Comparison of ENCODE assay signal across 9 cellular contexts in the genomic region with DNA sequence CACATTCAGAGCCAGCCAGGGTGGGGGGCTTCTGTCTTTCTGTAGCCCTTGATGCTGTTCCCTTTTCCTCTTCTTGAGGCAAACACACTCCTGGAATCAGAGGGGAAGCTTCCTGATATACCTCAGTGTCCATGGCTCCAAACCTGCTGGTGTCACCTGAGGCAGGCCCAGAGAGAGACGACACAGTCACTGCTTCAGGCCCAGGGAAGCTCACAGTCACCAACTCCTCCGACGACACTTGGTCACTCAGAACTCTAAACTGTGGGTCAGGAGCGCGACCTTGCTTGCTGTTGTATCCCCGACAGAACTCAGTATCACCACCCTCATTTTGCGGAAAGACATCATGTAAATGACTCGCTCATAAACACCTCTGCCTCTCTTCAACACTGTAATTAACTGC. TPM values are rescaled to one million over a fixed set of nuclear protein-coding genes. Genes with fewer than 3 reads are reported as not detected.
DNase-seq lines count a peak whose midpoint lies in the region; ATAC-seq, FAIRE-seq and TF ChIP-seq lines count a peak whose summit lies in the region.
"Had no signal": no experiment of that assay in that cellular context is flagged by ENCODE, and none has a peak within 500 bp of the region (broad histone marks: within the 10 kb centered on the region; RNA-seq: fewer than 3 reads in every experiment).

No MANE protein-coding gene starts in this region.

- H3K9me3 Mint-ChIP-seq in WTC11 = no peaks in the 10 kb centered on the region

- H3K27me3 ChIP-seq in H7 (ENCODE audit: control insufficient read depth, insufficient read depth, low read length) (no peaks in the 10 kb centered on the region), heart right ventricle (no peaks in the 10 kb centered on the region), small intestine (ENCODE audit: control insufficient read depth in 2 of 2, insufficient read depth in 2 of 2, low read length in 2 of 2) (no peaks in the 10 kb centered on the region)

- peak overlapping the region; percentile 94 for H3K4me3 Mint-ChIP-seq in WTC11

- H3K27ac ChIP-seq in heart right ventricle = peak overlapping the region in 1 of 10 donors; percentile 93
- H3K27ac ChIP-seq in skin epidermis = peak overlapping the region in 13 of 21 experiments; percentile 3 to 96 (median 93)
- H3K27ac ChIP-seq in small intestine (ENCODE audit: low read depth in 1 of 2, low read length in 1 of 2) = peak overlapping the region in 1 of 2 donors; percentile 99

- H3K27ac Mint-ChIP-seq in WTC11 = peak overlapping the region; percentile 87

- H3K4me1 ChIP-seq in heart right ventricle (peaks cover 5 to 29% (median 20%) of the 10 kb centered on the region in 9 donors), small intestine (ENCODE audit: control insufficient read depth in 2 of 2, insufficient read depth in 1 of 2, low read depth in 1 of 2, low read length in 1 of 2) (peaks cover 7 to 8% of the 10 kb centered on the region in 2 donors)

- 82 to 83% methylated on average over 8 of the region's 8 CpGs for WGBS in heart right ventricle, 2 donors
- 72 to 76% (median 72%) methylated on average over 8 of the region's 8 CpGs for WGBS in small intestine, 3 donors

- TF ChIP-seq CTCF in WTC11 (IDR thresholded peaks at IDR 0.05) (no peak), heart right ventricle (IDR thresholded peaks at IDR 0.05) (no peak)

- DNase-seq in H7 (peak; percentile 15), WTC11 (ENCODE audit: low spot score) (no peak), heart right ventricle (no peak), small intestine (no peak), islet precursor cell (no peak), midbrain (lab: John Stamatoyannopoulos, UW) (no peak)
- DNase-seq: hippocampal formation had no signal

- no peaks in the 10 kb centered on the region for H3K27me3 Mint-ChIP-seq in WTC11 (ENCODE audit: low read depth)

- H3K4me3 ChIP-seq in H7 (ENCODE audit: insufficient read depth, low read depth, low read length) (0 out of 2 replicates have a peak overlapping the region, but pooled peaks have one; percentile 100), heart right ventricle (peak overlapping the region in 9 of 10 donors; percentile 77 to 100 (median 94)), skin epidermis (peak overlapping the region in 6 of 7 experiments; percentile 78 to 99 (median 91)), small intestine (ENCODE audit: low read depth in 1 of 2, low read length in 2 of 2) (peak overlapping the region in 1 of 2 donors; percentile 89)

- no peak for ATAC-seq in WTC11
- no peak for ATAC-seq in heart right ventricle
- no peak for ATAC-seq in HG03139 (IDR thresholded peaks at IDR 0.05; ENCODE audit: unreplicated experiment)

- no peak for FAIRE-seq in small intestine (lab: Jason Lieb, UNC)

- H3K4me1 Mint-ChIP-seq in WTC11 = peaks cover 17% of the 10 kb centered on the region

- POLR2A ChIA-PET in WTC11 (lab: Charles Lee) = interaction anchor here (0.6 kb wide), 1 partner anchor 199 kb away, joined by 3 read pairs; no protein-coding TSS in a partner anchor

- peaks cover 26% of the 10 kb centered on the region for H3K36me3 ChIP-seq in H7 (replicated peaks; ENCODE audit: control insufficient read depth, insufficient read depth, low read length)
- peaks cover 0 to 34% (median 14%) of the 10 kb centered on the region in 9 donors for H3K36me3 ChIP-seq in heart right ventricle
- H3K36me3 ChIP-seq in small intestine (ENCODE audit: control insufficient read depth in 2 of 2, insufficient read depth in 2 of 2, low read length in 2 of 2) = peaks cover 4 to 7% of the 10 kb centered on the region in 2 donors

- intact Hi-C loops in heart right ventricle (cut with DNase I) = loop anchor here in 2 of 10 donors (5.0 to 10.0 kb wide), 4 partner anchors 70 to 242 kb away; partner anchors contain the start of genes ZNF14 (in 1 of the 2), ZNF506 (in 1 of the 2) and ZNF93 (in 1 of the 2)

- no peaks in the 10 kb centered on the region for H3K9me3 ChIP-seq in heart right ventricle
- H3K9me3 ChIP-seq in small intestine (ENCODE audit: control insufficient read depth, low read depth) = no peaks in the 10 kb centered on the region

- CTCF ChIA-PET in WTC11 (lab: Charles Lee) = interaction anchor here (0.8 to 2.1 kb wide), 4 partner anchors 18 to 130 kb away, joined by 3 to 10 read pairs (median 5); partner anchors contain the start of gene GMIP

- H3K36me3 Mint-ChIP-seq in WTC11 = peaks cover 25% of the 10 kb centered on the region

TF ChIP-seq in WTC11, 78 proteins besides CTCF, POLR2A, EP300 and RAD21 (continues in another document):
- no peak for TF ChIP-seq FOXP4 (CRISPR knock-in tag; IDR thresholded peaks at IDR 0.05)
- no peak for TF ChIP-seq IRF2 (CRISPR knock-in tag; IDR thresholded peaks at IDR 0.05; ENCODE audit: borderline replicate concordance, low read depth)
- no peak for TF ChIP-seq ZNF263 (CRISPR knock-in tag; IDR thresholded peaks at IDR 0.05; ENCODE audit: low read depth)
- TF ChIP-seq ESRRA (CRISPR knock-in tag; IDR thresholded peaks at IDR 0.05; ENCODE audit: borderline replicate concordance) = no peak
- no peak for TF ChIP-seq TEAD1 (CRISPR knock-in tag; IDR thresholded peaks at IDR 0.05)
- no peak for TF ChIP-seq ZNF281 (CRISPR knock-in tag; IDR thresholded peaks at IDR 0.05)

RNA-seq across cellular contexts. Expression of gene ATP13A1, which starts 1.1 kb away (rescaled TPM):
- total RNA-seq in H7 (2014; rRNA removed; shearing (Covaris generic)) = 36.2 and 40.6 TPM in 2 replicates
- total RNA-seq in WTC11 (2021) = 63.4 to 82.6 TPM (median 64.3 TPM) in 3 replicates
- 10 to 100 TPM; 12.3 to 28.2 (median 18.4) TPM for total RNA-seq in heart right ventricle
- 10 to 100 TPM; 23.2 to 34.5 TPM for polyA plus RNA-seq in heart right ventricle
- 10 to 100 TPM; 40.3 to 49.0 (median 42.8) TPM for polyA plus RNA-seq in small intestine

RNA-seq across cellular contexts. Expression of gene ZNF101, which starts 6.3 kb away (rescaled TPM):
- 24.1 and 24.9 TPM in 2 replicates for total RNA-seq in H7 (2014; rRNA removed; shearing (Covaris generic))
- total RNA-seq in WTC11 (2021) (51.3 to 54.0 TPM (median 51.4 TPM) in 3 replicates), heart right ventricle (1 to 10 TPM; 2.5 to 5.7 (median 3.8) TPM)
- polyA plus RNA-seq in heart right ventricle (1 to 10 TPM; 3.1 to 6.9 TPM), small intestine (1 to 10 TPM; 7.1 to 8.7 (median 8.6) TPM)

RNA-seq across cellular contexts. Expression of gene GMIP, which starts 18.9 kb away (rescaled TPM):
- 6.6 and 6.7 TPM in 2 replicates for total RNA-seq in H7 (2014; rRNA removed; shearing (Covaris generic))
- total RNA-seq in WTC11 (2021) (19.8 to 23.0 TPM (median 21.9 TPM) in 3 replicates), heart right ventricle (10 to 100 TPM in 1 of 10 donors, 1 to 10 TPM in 9; 1.4 to 11.8 (median 2.4) TPM)
- polyA plus RNA-seq in heart right ventricle (1 to 10 TPM; 1.6 to 2.5 TPM), small intestine (10 to 100 TPM; 11.2 to 15.1 (median 13.8) TPM)

RNA-seq across cellular contexts. Expression of gene LPAR2, which starts 34.3 kb away (rescaled TPM):
- 44.0 and 45.0 TPM in 2 replicates for total RNA-seq in H7 (2014; rRNA removed; shearing (Covaris generic))
- total RNA-seq in WTC11 (2021) = 42.9 to 45.1 TPM (median 44.5 TPM) in 3 replicates
- 1 to 10 TPM in 3 of 10 donors, under 1 TPM in 6, not detected in 1; 0.25 to 1.9 (median 0.94) TPM for total RNA-seq in heart right ventricle
- polyA plus RNA-seq in heart right ventricle = 1 to 10 TPM in 1 of 2 donors, under 1 TPM in 1; 0.52 to 1.2 TPM
- 10 to 100 TPM; 10.7 to 21.6 (median 13.1) TPM for polyA plus RNA-seq in small intestine

RNA-seq across cellular contexts. Expression of gene PBX4, which starts 43.9 kb away (rescaled TPM):
- total RNA-seq in H7 (2014; rRNA removed; shearing (Covaris generic)) = 0.94 and 2.7 TPM in 2 replicates
- total RNA-seq in WTC11 (2021) (3.2 to 4.5 TPM (median 3.5 TPM) in 3 replicates), heart right ventricle (1 to 10 TPM in 1 of 10 donors, under 1 TPM in 2, not detected in 7; 0.25 to 1.2 (median 0.36) TPM)
- polyA plus RNA-seq in heart right ventricle (under 1 TPM; 0.06 to 0.51 TPM), small intestine (1 to 10 TPM in 2 of 3 donors, under 1 TPM in 1; 0.89 to 2.5 (median 1.9) TPM)
